ENCODE assay signal across 22 cellular contexts in genomic region chr10:101036726-101037125, GRCh38. TPM values are rescaled to one million over a fixed set of nuclear protein-coding genes. Genes with fewer than 3 reads are reported as not detected.
"Had no signal": no experiment of that assay in that cellular context is flagged by ENCODE, and none has a peak within 500 bp of the region (broad histone marks: within the 10 kb centered on the region; RNA-seq: fewer than 3 reads in every experiment).

No MANE protein-coding gene starts in this region.

- H3K27ac Mint-ChIP-seq: immature natural killer cell, mesothelial cell of epicardium had no signal

- FAIRE-seq: endothelial cell of umbilical vein, frontal cortex had no signal

- ATAC-seq: foreskin keratinocyte, gastroesophageal sphincter, heart left ventricle, left cardiac atrium, left lung, left ventricle myocardium superior, lower lobe of right lung, mucosa of descending colon had no signal

- H3K9me3 ChIP-seq: colonic mucosa, esophagus muscularis mucosa, gastroesophageal sphincter, heart left ventricle, left lung, lower lobe of right lung, mucosa of descending colon had no signal

- DNase-seq: colonic mucosa; dermis blood vessel endothelial cell; dorsolateral prefrontal cortex; effector CD4-positive, alpha-beta T cell; effector memory CD4-positive, alpha-beta T cell; foreskin keratinocyte; hypothalamus; immature natural killer cell; islet precursor cell; left cardiac atrium; left lung; left ventricle myocardium superior; lower lobe of right lung; mesenchymal stem cell had no signal

- H3K4me3 Mint-ChIP-seq: immature natural killer cell, mesothelial cell of epicardium had no signal

- H3K4me3 ChIP-seq: colonic mucosa, dorsolateral prefrontal cortex, esophagus muscularis mucosa, gastroesophageal sphincter, heart left ventricle, hepatocyte, left lung, lower lobe of right lung, mucosa of descending colon had no signal

- H3K27me3 ChIP-seq: colonic mucosa, dorsolateral prefrontal cortex, esophagus muscularis mucosa, foreskin keratinocyte, gastroesophageal sphincter, heart left ventricle, hepatocyte, left lung had no signal

- H3K9me3 Mint-ChIP-seq: immature natural killer cell, mesothelial cell of epicardium had no signal

- H3K4me2 ChIP-seq: hepatocyte had no signal

- H2AFZ ChIP-seq: hepatocyte had no signal

- H3K27ac ChIP-seq: colonic mucosa, esophagus muscularis mucosa, foreskin keratinocyte, gastroesophageal sphincter, heart left ventricle, hepatocyte, left lung, lower lobe of right lung had no signal

RNA-seq across cellular contexts. Expression of gene KAZALD1, which starts 25.1 kb away (rescaled TPM):
- polyA plus RNA-seq: immature natural killer cell had no signal
